Comparison of ENCODE assay signal across 8 cellular contexts in genomic region chr1:32773764-32774463, GRCh38. TPM values are rescaled to one million over a fixed set of nuclear protein-coding genes. Genes with fewer than 3 reads are reported as not detected.
A peak's percentile ranks its signal among the peaks of the same experiment; 100 is the strongest.
DNase-seq lines count a peak whose midpoint lies in the region; ATAC-seq, FAIRE-seq and TF ChIP-seq lines count a peak whose summit lies in the region.
"Had no signal": no experiment of that assay in that cellular context is flagged by ENCODE, and none has a peak within 500 bp of the region (broad histone marks: within the 10 kb centered on the region; RNA-seq: fewer than 3 reads in every experiment).

No MANE protein-coding gene starts in this region.

- H3K27ac ChIP-seq in prostate gland (peak overlapping the region; percentile 18 to 26), sigmoid colon (no peak overlapping the region)

- H3K9me3 ChIP-seq in prostate gland (no peaks in the 10 kb centered on the region), sigmoid colon (no peaks in the 10 kb centered on the region)

- no peaks in the 10 kb centered on the region for H3K9me3 Mint-ChIP-seq in effector memory CD8-positive, alpha-beta T cell

- no peaks in the 10 kb centered on the region for H3K27me3 Mint-ChIP-seq in effector memory CD8-positive, alpha-beta T cell

- WGBS in prostate gland: 91% methylated on average over 7 of the region's 7 CpGs
- 90 to 92% methylated on average over 7 of the region's 7 CpGs for WGBS in sigmoid colon, 2 donors

- TF ChIP-seq POLR2A in GM12891 (IDR thresholded peaks at IDR 0.05; ENCODE audit: low read depth, low read length): peak; percentile 17; the same call in 1 of the 2 replicates
- no peak for TF ChIP-seq POLR2A in prostate gland (IDR thresholded peaks at IDR 0.05)
- TF ChIP-seq POLR2A in sigmoid colon (IDR thresholded peaks at IDR 0.05): no peak

- H3K4me3 ChIP-seq in prostate gland (no peak overlapping the region), sigmoid colon (no peak overlapping the region)

- FAIRE-seq in GM12891 (lab: Jason Lieb, UNC): peak; percentile 51

- intact Hi-C loops in prostate gland (cut with DNase I): loop anchor here (2.0 kb wide), 1 partner anchor 61 kb away; no protein-coding TSS in a partner anchor
- intact Hi-C loops in sigmoid colon (cut with DNase I): loop anchor here (1.0 to 10.0 kb wide), 2 partner anchors 62 to 249 kb away; no protein-coding TSS in a partner anchor

- no peaks in the 10 kb centered on the region for H3K4me1 ChIP-seq in prostate gland (replicated peaks)
- peaks cover 0 to 7% (median 5%) of the 10 kb centered on the region in 4 donors for H3K4me1 ChIP-seq in sigmoid colon

- no peaks in the 10 kb centered on the region for H3K27me3 ChIP-seq in prostate gland (replicated peaks; ENCODE audit: insufficient read depth)
- no peaks in the 10 kb centered on the region for H3K27me3 ChIP-seq in sigmoid colon

- H3K36me3 ChIP-seq in prostate gland (no peaks in the 10 kb centered on the region), sigmoid colon (peaks cover 0 to 63% (median 11%) of the 10 kb centered on the region in 4 donors)

- TF ChIP-seq CTCF in prostate gland (IDR thresholded peaks at IDR 0.05): no peak
- TF ChIP-seq CTCF in sigmoid colon (IDR thresholded peaks at IDR 0.05): no peak

- H3K4me3 Mint-ChIP-seq in effector memory CD8-positive, alpha-beta T cell: no peak overlapping the region

- ATAC-seq in effector memory CD8-positive, alpha-beta T cell (replicated peaks): no peak

- DNase-seq in GM12891 (ENCODE audit: insufficient read length, low spot score) (no peak), prostate gland (ENCODE audit: low spot score) (no peak), sigmoid colon (no peak), T-helper 2 cell (no peak), NK-92 (lab: John Stamatoyannopoulos, UW; ENCODE audit: unreplicated experiment) (no peak)
- no peak for DNase-seq in effector memory CD8-positive, alpha-beta T cell
- DNase-seq: NCI-H1105 had no signal

- H3K4me1 Mint-ChIP-seq in effector memory CD8-positive, alpha-beta T cell (ENCODE audit: low read depth in 2 of 2): peaks cover 19% of the 10 kb centered on the region in 2 donors

- peaks cover 40% of the 10 kb centered on the region for H3K36me3 Mint-ChIP-seq in effector memory CD8-positive, alpha-beta T cell (ENCODE audit: insufficient read depth)

- no peak for TF ChIP-seq EP300 in sigmoid colon (IDR thresholded peaks at IDR 0.05)

- H3K27ac Mint-ChIP-seq in effector memory CD8-positive, alpha-beta T cell: peak overlapping the region; percentile 70 to 84

TF ChIP-seq in GM12891, 5 proteins besides CTCF, POLR2A, EP300 and RAD21:
- TF ChIP-seq POU2F2 (IDR thresholded peaks at IDR 0.05; ENCODE audit: low read depth, low read length) (peak; percentile 47; the same call in 1 of the 2 replicates), PAX5 (IDR thresholded peaks at IDR 0.05; ENCODE audit: insufficient read depth, low read length, severe bottlenecking) (no peak), TAF1 (IDR thresholded peaks at IDR 0.05; ENCODE audit: low read depth, low read length) (no peak), POLR2AphosphoS5 (IDR thresholded peaks at IDR 0.05; ENCODE audit: low read depth, low read length) (peak; percentile 14; the same call in 1 of the 2 replicates), SPI1 (IDR thresholded peaks at IDR 0.05; ENCODE audit: low read depth, low read length) (no peak)

TF ChIP-seq in PFSK-1, 5 proteins besides CTCF, POLR2A, EP300 and RAD21:
- TF ChIP-seq TAF1 (IDR thresholded peaks at IDR 0.05; ENCODE audit: borderline replicate concordance, insufficient read depth, low read length): no peak
- no peak for TF ChIP-seq FOXP2 (optimal IDR thresholded peaks at IDR 0.05; ENCODE audit: borderline replicate concordance, extremely low read depth, extremely low read length, insufficient read depth)
- TF ChIP-seq, protein P1, sequence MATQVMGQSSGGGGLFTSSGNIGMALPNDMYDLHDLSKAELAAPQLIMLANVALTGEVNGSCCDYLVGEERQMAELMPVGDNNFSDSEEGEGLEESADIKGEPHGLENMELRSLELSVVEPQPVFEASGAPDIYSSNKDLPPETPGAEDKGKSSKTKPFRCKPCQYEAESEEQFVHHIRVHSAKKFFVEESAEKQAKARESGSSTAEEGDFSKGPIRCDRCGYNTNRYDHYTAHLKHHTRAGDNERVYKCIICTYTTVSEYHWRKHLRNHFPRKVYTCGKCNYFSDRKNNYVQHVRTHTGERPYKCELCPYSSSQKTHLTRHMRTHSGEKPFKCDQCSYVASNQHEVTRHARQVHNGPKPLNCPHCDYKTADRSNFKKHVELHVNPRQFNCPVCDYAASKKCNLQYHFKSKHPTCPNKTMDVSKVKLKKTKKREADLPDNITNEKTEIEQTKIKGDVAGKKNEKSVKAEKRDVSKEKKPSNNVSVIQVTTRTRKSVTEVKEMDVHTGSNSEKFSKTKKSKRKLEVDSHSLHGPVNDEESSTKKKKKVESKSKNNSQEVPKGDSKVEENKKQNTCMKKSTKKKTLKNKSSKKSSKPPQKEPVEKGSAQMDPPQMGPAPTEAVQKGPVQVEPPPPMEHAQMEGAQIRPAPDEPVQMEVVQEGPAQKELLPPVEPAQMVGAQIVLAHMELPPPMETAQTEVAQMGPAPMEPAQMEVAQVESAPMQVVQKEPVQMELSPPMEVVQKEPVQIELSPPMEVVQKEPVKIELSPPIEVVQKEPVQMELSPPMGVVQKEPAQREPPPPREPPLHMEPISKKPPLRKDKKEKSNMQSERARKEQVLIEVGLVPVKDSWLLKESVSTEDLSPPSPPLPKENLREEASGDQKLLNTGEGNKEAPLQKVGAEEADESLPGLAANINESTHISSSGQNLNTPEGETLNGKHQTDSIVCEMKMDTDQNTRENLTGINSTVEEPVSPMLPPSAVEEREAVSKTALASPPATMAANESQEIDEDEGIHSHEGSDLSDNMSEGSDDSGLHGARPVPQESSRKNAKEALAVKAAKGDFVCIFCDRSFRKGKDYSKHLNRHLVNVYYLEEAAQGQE (IDR thresholded peaks at IDR 0.05; ENCODE audit: insufficient read depth in 1 of 2, low read depth in 2 of 2, low read length in 2 of 2): no peak
- peak; percentile 47; the same call in 1 of the 2 replicates for TF ChIP-seq POLR2AphosphoS5 (IDR thresholded peaks at IDR 0.05; ENCODE audit: low read depth, low read length)
- TF ChIP-seq SIN3A (IDR thresholded peaks at IDR 0.05; ENCODE audit: borderline replicate concordance, insufficient read depth, low read length): no peak

RNA-seq across cellular contexts. Expression of gene YARS1, which starts 43.2 kb away (rescaled TPM):
- 86.4 TPM for polyA plus RNA-seq in GM12891 (2012; ENCODE audit: low read depth, missing spikeins)
- 425 TPM for polyA plus RNA-seq in PFSK-1 (2012; ENCODE audit: insufficient read length, low read depth)
- total RNA-seq in prostate gland (10 to 100 TPM; 32.0 to 63.5 TPM), sigmoid colon (10 to 100 TPM; 29.6 to 46.8 (median 37.6) TPM)
- polyA plus RNA-seq in sigmoid colon: 10 to 100 TPM; 28.7 to 65.2 (median 33.6) TPM

RNA-seq across cellular contexts. Expression of gene S100PBP, which starts 43.5 kb away (rescaled TPM):
- polyA plus RNA-seq in GM12891 (2012; ENCODE audit: low read depth, missing spikeins): 19.2 TPM
- 18.8 TPM for polyA plus RNA-seq in PFSK-1 (2012; ENCODE audit: insufficient read length, low read depth)
- total RNA-seq in prostate gland (10 to 100 TPM; 27.1 to 72.5 TPM), sigmoid colon (10 to 100 TPM; 25.2 to 50.7 (median 28.9) TPM)
- polyA plus RNA-seq in sigmoid colon: 10 to 100 TPM in 2 of 3 donors, 1 to 10 TPM in 1; 3.2 to 12.7 (median 10.2) TPM

Comparison
In these comparisons a context has a peak if more than half of its experiments do, and no peak if none do; other contexts are left out.
1. H3K27ac ChIP-seq: peak in prostate gland (2 of 2); none in sigmoid colon (0 of 4).